In genomic region chr11:125982348-125982730, GRCh38 we compare ENCODE assay signal across 35 cellular contexts. TPM values are rescaled to one million over a fixed set of nuclear protein-coding genes. Genes with fewer than 3 reads are reported as not detected.
"Had no signal": no experiment of that assay in that cellular context is flagged by ENCODE, and none has a peak within 500 bp of the region (broad histone marks: within the 10 kb centered on the region; RNA-seq: fewer than 3 reads in every experiment).

No MANE protein-coding gene starts in this region.

- H3K4me3 ChIP-seq: adrenal gland, breast epithelium had no signal

- FAIRE-seq: colon, TTC549 had no signal

- DNase-seq: activated B cell treated with CpG ODN at 0.5 μM for 24 hours; activated CD4-positive, alpha-beta memory T cell treated with anti-CD3 and anti-CD28 coated beads for 36 hours; activated CD4-positive, alpha-beta T cell treated with anti-CD3 and anti-CD28 coated beads for 4 hours; activated CD4-positive, alpha-beta T cell treated with anti-CD3 and anti-CD28 coated beads, Interleukin-2, amount 10 ng/mL, durations not matched to agents 24 days and 14 days; activated CD4-positive, alpha-beta T cell treated with anti-CD3 and anti-CD28 coated beads, Interleukin-2, amount 50 U/mL, for 1 hour; activated CD4-positive, alpha-beta T cell treated with anti-CD3 and anti-CD28 coated beads, Interleukin-2, amount 50 U/mL, for 4 hours; activated CD4-positive, CD25-positive, alpha-beta regulatory T cell treated with anti-CD3 and anti-CD28 coated beads, Interleukin-2, amount 50 U/mL, for 72 hours; activated CD8-positive, alpha-beta memory T cell treated with anti-CD3 and anti-CD28 coated beads, Interleukin-2, amount 50 U/mL, for 4 hours; activated CD8-positive, alpha-beta T cell treated with anti-CD3 and anti-CD28 coated beads for 36 hours; activated effector memory CD4-positive, alpha-beta T cell treated with anti-CD3 and anti-CD28 coated beads, Interleukin-2, amount 50 U/mL, for 16 hours; activated gamma-delta T cell treated with Interleukin-2 at 50 U/mL for 16 hours; activated naive CD4-positive, alpha-beta T cell; activated naive CD4-positive, alpha-beta T cell treated with anti-CD3 and anti-CD28 coated beads for 36 hours; activated naive CD4-positive, alpha-beta T cell treated with anti-CD3 and anti-CD28 coated beads, Interleukin-2, amount 50 U/mL, for 16 hours; activated naive CD8-positive, alpha-beta T cell treated with anti-CD3 and anti-CD28 coated beads for 36 hours; activated T-cell treated with anti-CD3 and anti-CD28 coated beads for 4 hours; activated T-cell treated with anti-CD3 and anti-CD28 coated beads, Interleukin-2, amount 50 U/mL, for 1 hour; activated T-cell treated with anti-CD3 and anti-CD28 coated beads, Interleukin-2, amount 50 U/mL, for 4 hours; activated T-cell treated with anti-CD3 and anti-CD28 coated beads, Interleukin-2, amount 50 U/mL, for 72 hours; adrenal gland; amniotic stem cell; aorta; central memory CD4-positive, alpha-beta T cell; T-helper 2 cell; T-helper 9 cell had no signal

- H3K36me3 ChIP-seq: adrenal gland, breast epithelium had no signal

- H3K9me3 ChIP-seq: adrenal gland, breast epithelium had no signal

- H3K4me1 ChIP-seq: adrenal gland, breast epithelium had no signal

- H3K27ac ChIP-seq: adrenal gland, breast epithelium, VCaP had no signal

- ATAC-seq: activated CD8-positive, alpha-beta T cell treated with anti-CD3 and anti-CD28 coated beads for 36 hours; activated T-cell treated with anti-CD3 and anti-CD28 coated beads, Interleukin-2, amount 50 U/mL, for 4 hours; activated T-cell treated with anti-CD3 and anti-CD28 coated beads, Interleukin-2, amount 50 U/mL, for 72 hours; activated T-helper 17 cell treated with anti-CD3 and anti-CD28 coated beads, Interleukin-2, amount 50 U/mL, for 72 hours had no signal

- H3K27me3 ChIP-seq: adrenal gland, breast epithelium had no signal

RNA-seq across cellular contexts. Expression of gene VSIG10L2, which starts 36.5 kb away (rescaled TPM):
- total RNA-seq: activated B cell treated with CpG ODN at 0.5 μM for 24 hours; activated CD4-positive, alpha-beta memory T cell treated with anti-CD3 and anti-CD28 coated beads for 36 hours; activated CD4-positive, alpha-beta T cell treated with anti-CD3 and anti-CD28 coated beads, Interleukin-2, amount 10 ng/mL, durations not matched to agents 24 days and 14 days; activated CD8-positive, alpha-beta memory T cell treated with anti-CD3 and anti-CD28 coated beads for 36 hours; activated CD8-positive, alpha-beta T cell treated with anti-CD3 and anti-CD28 coated beads for 36 hours; activated naive CD4-positive, alpha-beta T cell treated with anti-CD3 and anti-CD28 coated beads for 36 hours; activated naive CD4-positive, alpha-beta T cell treated with anti-CD3 and anti-CD28 coated beads, Interleukin-2, amount 50 U/mL, for 72 hours; activated naive CD8-positive, alpha-beta T cell treated with anti-CD3 and anti-CD28 coated beads for 36 hours; activated T-cell treated with anti-CD3 and anti-CD28 coated beads, Interleukin-2, amount 50 U/mL, for 4 hours; activated T-cell treated with anti-CD3 and anti-CD28 coated beads, Interleukin-2, amount 50 U/mL, for 72 hours; activated T-helper 1 cell treated with anti-CD3 and anti-CD28 coated beads, Interleukin-12 subunit alpha, Interleukin-12 subunit beta, Interleukin-2, Interleukin-4 antibody, amounts not matched to agents 30 ng/mL and 10 ng/mL and 1 ng/mL, durations not matched to agents 14 hours and 24 hours and 36 hours; activated T-helper 17 cell treated with anti-CD3 and anti-CD28 coated beads, Interleukin-2, amount 50 U/mL, for 72 hours; adrenal gland; cardiac septum; cerebellum had no signal
- polyA plus RNA-seq: aorta had no signal
